8 cellular contexts compared by ENCODE assay signal in genomic region chr16:77190190-77190477, GRCh38. TPM values are rescaled to one million over a fixed set of nuclear protein-coding genes. Genes with fewer than 3 reads are reported as not detected.
DNase-seq lines count a peak whose midpoint lies in the region; ATAC-seq and TF ChIP-seq lines count a peak whose summit lies in the region.

No MANE protein-coding gene starts in this region.

- no peaks in the 10 kb centered on the region for H3K27me3 ChIP-seq in BE2C

- H3K4me1 Mint-ChIP-seq in mesothelial cell of epicardium = peaks cover 23% of the 10 kb centered on the region

- H3K9me3 Mint-ChIP-seq in mesothelial cell of epicardium = no peaks in the 10 kb centered on the region

- H3K27ac Mint-ChIP-seq in mesothelial cell of epicardium = peak overlapping the region; percentile 99

- peaks cover 5% of the 10 kb centered on the region for H3K27me3 Mint-ChIP-seq in mesothelial cell of epicardium (ENCODE audit: low read depth)

- no peaks in the 10 kb centered on the region for H3K9me3 ChIP-seq in BE2C

- peaks cover 7% of the 10 kb centered on the region for H3K36me3 Mint-ChIP-seq in mesothelial cell of epicardium

- no peaks in the 10 kb centered on the region for H3K4me1 ChIP-seq in BE2C

- H3K36me3 ChIP-seq in BE2C = peaks cover 2% of the 10 kb centered on the region; the same call in 1 of the 2 replicates

- no peak for DNase-seq in BE2C
- no peak for DNase-seq in astrocyte of the spinal cord (ENCODE audit: low read depth, low spot score)
- DNase-seq in mesothelial cell of epicardium (ENCODE audit: low spot score in 2 of 2, unreplicated experiment in 2 of 2) = no peak
- DNase-seq in effector CD8-positive, alpha-beta T cell (lab: John Stamatoyannopoulos, UW) = no peak
- no peak for DNase-seq in NCI-H446 (lab: John Stamatoyannopoulos, UW)
- no peak for DNase-seq in Ammon's horn (ENCODE audit: low spot score)
- no peak for DNase-seq in G401 (ENCODE audit: low spot score)

- ATAC-seq in HG02884 (IDR thresholded peaks at IDR 0.05; ENCODE audit: unreplicated experiment) = peak; percentile 0

- H3K4me3 ChIP-seq in BE2C (ENCODE audit: low read depth, low read length) = peak overlapping the region; percentile 99
- H3K4me3 ChIP-seq in astrocyte of the spinal cord (ENCODE audit: low read depth, low read length) = peak overlapping the region; percentile 95

- TF ChIP-seq CTCF in BE2C (IDR thresholded peaks at IDR 0.05; ENCODE audit: low read depth, low read length) = no peak
- no peak for TF ChIP-seq CTCF in astrocyte of the spinal cord (IDR thresholded peaks at IDR 0.05; ENCODE audit: low read depth, low read length)
- TF ChIP-seq CTCF in mesothelial cell of epicardium (IDR thresholded peaks at IDR 0.05; ENCODE audit: unreplicated experiment) = no peak

- in situ Hi-C loops in astrocyte of the spinal cord (cut with HindIII; ENCODE audit: low sequenced_read_pairs) = no loop called here
- in situ Hi-C loops in G401 (cut with HindIII; ENCODE audit: low sequenced_read_pairs) = no loop called here

- peak overlapping the region; percentile 90 for H3K4me3 Mint-ChIP-seq in mesothelial cell of epicardium

RNA-seq across cellular contexts. Expression of gene MON1B, which starts 0.9 kb away (rescaled TPM):
- polyA plus RNA-seq in BE2C (2012; ENCODE audit: insufficient read depth, insufficient read length, low read depth) = 48.2 TPM
- total RNA-seq in mesothelial cell of epicardium = 35.2 to 39.8 TPM (median 36.7 TPM) in 3 replicates
- total RNA-seq in G401 (2014; rRNA removed; shearing (Covaris generic)) = 0.92 and 2.0 TPM in 2 replicates

RNA-seq across cellular contexts. Expression of gene SYCE1L, which starts 9.1 kb away (rescaled TPM):
- polyA plus RNA-seq in BE2C (2012; ENCODE audit: insufficient read depth, insufficient read length, low read depth) = 4.8 TPM
- total RNA-seq in mesothelial cell of epicardium = 20.7 to 25.5 TPM (median 21.3 TPM) in 3 replicates
- not detected in 2 replicates for total RNA-seq in G401 (2014; rRNA removed; shearing (Covaris generic))

Comparison
In these comparisons a context has a peak if more than half of its experiments do, and no peak if none do; other contexts are left out.
1. RNA of gene MON1B, which starts 0.9 kb away (total RNA-seq): 35.2 to 39.8 TPM in mesothelial cell of epicardium; 0.92 to 2.0 TPM in G401; every median in the first group is over 10 times any median in the second.
2. RNA of gene SYCE1L, which starts 9.1 kb away (total RNA-seq): 20.7 to 25.5 TPM in mesothelial cell of epicardium; not detected in G401; every median in the first group is over 10 times any median in the second.